Comparison of ENCODE assay signal across 21 cellular contexts in the genomic region with DNA sequence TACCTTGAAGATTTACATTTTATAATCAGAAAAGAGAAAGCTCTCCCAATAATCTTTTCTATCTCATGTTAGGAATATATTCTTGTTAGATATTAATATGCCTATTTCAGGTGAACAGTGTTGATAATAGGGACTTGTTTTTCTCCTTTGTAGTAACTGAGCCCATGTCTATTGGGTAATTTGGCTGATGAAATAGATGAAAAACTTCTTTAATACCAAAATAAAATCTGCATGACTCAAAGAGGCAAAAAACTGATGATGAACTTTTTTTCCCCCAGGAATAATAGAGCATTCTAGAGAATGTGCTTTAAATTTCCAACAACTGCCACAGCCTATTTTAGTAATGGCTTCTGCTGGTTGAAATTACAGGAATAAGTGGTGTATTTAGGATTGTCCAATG.
"Had no signal": no experiment of that assay in that cellular context is flagged by ENCODE, and none has a peak within 500 bp of the region (broad histone marks: within the 10 kb centered on the region; RNA-seq: fewer than 3 reads in every experiment).

No MANE protein-coding gene starts in this region.

- H3K4me1 Mint-ChIP-seq: activated B cell treated with CpG ODN at 0.5 μM for 24 hours; activated CD4-positive, alpha-beta T cell treated with anti-CD3 and anti-CD28 coated beads for 36 hours; endodermal cell; naive thymus-derived CD4-positive, alpha-beta T cell; neural crest cell had no signal

- H3K4me3 ChIP-seq: coronary artery, gastroesophageal sphincter, upper lobe of left lung had no signal

- H3K27ac ChIP-seq: coronary artery, gastroesophageal sphincter, upper lobe of left lung had no signal

- H3K4me1 ChIP-seq: gastroesophageal sphincter, upper lobe of left lung had no signal

- H3K9me3 Mint-ChIP-seq: activated B cell treated with CpG ODN at 0.5 μM for 24 hours; activated T-cell treated with anti-CD3 and anti-CD28 coated beads, Interleukin-2, amount 50 U/mL, for 4 hours; activated T-helper 2 cell treated with anti-CD3 and anti-CD28 coated beads, Interferon-gamma antibody, Interleukin-2, Interleukin-4, amounts not matched to agents 10 μg/mL and 5 μg/mL and 100 μg/mL, durations not matched to agents 14 hours and 24 hours and 36 hours; neural crest cell; T-helper 1 cell treated with Interleukin-12 subunit alpha and Interleukin-12 subunit beta and Interleukin-4 antibody, amounts not matched to agents 30 μg/mL and 1 μg/mL, for 36 hours had no signal

- ATAC-seq: activated CD4-positive, alpha-beta T cell treated with anti-CD3 and anti-CD28 coated beads for 36 hours; activated T-cell treated with anti-CD3 and anti-CD28 coated beads, Interleukin-2, amount 50 U/mL, for 4 hours; gastroesophageal sphincter; naive thymus-derived CD4-positive, alpha-beta T cell; sciatic nerve had no signal

- H3K27me3 Mint-ChIP-seq: activated B cell treated with CpG ODN at 0.5 μM for 24 hours had no signal

- H3K4me3 Mint-ChIP-seq: activated B cell treated with CpG ODN at 0.5 μM for 24 hours; activated CD4-positive, alpha-beta T cell treated with anti-CD3 and anti-CD28 coated beads for 36 hours; activated naive CD8-positive, alpha-beta T cell; activated T-cell treated with anti-CD3 and anti-CD28 coated beads, Interleukin-2, amount 50 U/mL, for 4 hours; endodermal cell; naive thymus-derived CD4-positive, alpha-beta T cell; neural crest cell; T-helper 1 cell treated with Interleukin-12 subunit alpha and Interleukin-12 subunit beta and Interleukin-4 antibody, amounts not matched to agents 30 μg/mL and 1 μg/mL, for 36 hours had no signal

- H3K9me3 ChIP-seq: gastroesophageal sphincter, upper lobe of left lung had no signal

- H3K27ac Mint-ChIP-seq: activated B cell treated with CpG ODN at 0.5 μM for 24 hours; activated CD4-positive, alpha-beta T cell treated with anti-CD3 and anti-CD28 coated beads for 36 hours; activated naive CD8-positive, alpha-beta T cell; activated T-helper 2 cell treated with anti-CD3 and anti-CD28 coated beads, Interferon-gamma antibody, Interleukin-2, Interleukin-4, amounts not matched to agents 10 μg/mL and 5 μg/mL and 100 μg/mL, durations not matched to agents 14 hours and 24 hours and 36 hours; endodermal cell; naive thymus-derived CD4-positive, alpha-beta T cell; T-helper 1 cell treated with Interleukin-12 subunit alpha and Interleukin-12 subunit beta and Interleukin-4 antibody, amounts not matched to agents 30 μg/mL and 1 μg/mL, for 36 hours had no signal

- H3K27me3 ChIP-seq: gastroesophageal sphincter, upper lobe of left lung had no signal

- DNase-seq: activated B cell treated with CpG ODN at 0.5 μM for 24 hours; activated CD4-positive, alpha-beta T cell treated with anti-CD3 and anti-CD28 coated beads for 36 hours; activated CD4-positive, alpha-beta T cell treated with anti-CD3 and anti-CD28 coated beads, Interleukin-2, amount 50 U/mL, for 4 hours; activated CD8-positive, alpha-beta memory T cell treated with anti-CD3 and anti-CD28 coated beads, Interleukin-2, amount 50 U/mL, for 48 hours; activated naive CD4-positive, alpha-beta T cell; activated T-cell treated with anti-CD3 and anti-CD28 coated beads, Interleukin-2, amount 50 U/mL, for 4 hours; endodermal cell; head of caudate nucleus; naive thymus-derived CD4-positive, alpha-beta T cell; occipital lobe; posterior cingulate gyrus; stimulated activated CD4-positive, alpha-beta T cell treated with anti-CD3 and anti-CD28 coated beads, Interleukin-2, amount 100 ng/mL, for 48 hours; stimulated activated naive CD4-positive, alpha-beta T cell treated with Interleukin-2 at 50 U/mL for 16 hours; upper lobe of left lung had no signal

- H3K36me3 Mint-ChIP-seq: activated naive CD8-positive, alpha-beta T cell; naive thymus-derived CD4-positive, alpha-beta T cell had no signal

- H3K36me3 ChIP-seq: gastroesophageal sphincter, upper lobe of left lung had no signal
